Comparison of ENCODE assay signal across 2 cellular contexts in genomic region chr19:11226716-11227166, GRCh38.
TF ChIP-seq lines count a peak whose summit lies in the region.

No MANE protein-coding gene starts in this region.

TF ChIP-seq in HEK293, 187 proteins besides CTCF, POLR2A, EP300 and RAD21:
- TF ChIP-seq ZNF518A (tag by site-specific recombination; conservative IDR thresholded peaks at IDR 0.05; ENCODE audit: low read depth) (no peak), ZNF521 (tag by site-specific recombination; IDR thresholded peaks at IDR 0.05) (no peak), ZNF585B (tag by site-specific recombination; IDR thresholded peaks at IDR 0.05) (no peak), ZNF214 (tag by site-specific recombination; IDR thresholded peaks at IDR 0.05; ENCODE audit: borderline replicate concordance) (no peak), ZNF558 (tag by site-specific recombination; IDR thresholded peaks at IDR 0.05) (no peak), ZNF623 (tag by site-specific recombination; IDR thresholded peaks at IDR 0.05) (peak; percentile 98), ZNF792 (tag by site-specific recombination; IDR thresholded peaks at IDR 0.05) (peak; percentile 99), ZIC2 (tag by site-specific recombination; IDR thresholded peaks at IDR 0.05) (no peak), ZNF629 (tag by site-specific recombination; IDR thresholded peaks at IDR 0.05) (no peak), GLI2 (tag by site-specific recombination; IDR thresholded peaks at IDR 0.05; ENCODE audit: borderline replicate concordance, low read depth) (no peak)
TF ChIP-seq in HEK293: peak in this region for 2.

TF ChIP-seq in K562, 482 proteins besides CTCF, POLR2A, EP300 and RAD21 (continues in another document):
- TF ChIP-seq ZMIZ1 (IDR thresholded peaks at IDR 0.05; ENCODE audit: low read depth in 2 of 2, low read length in 2 of 2) (no peak), BRD9 (IDR thresholded peaks at IDR 0.05; ENCODE audit: low read depth, partially characterized antibody) (no peak), ZFP36 (IDR thresholded peaks at IDR 0.05; ENCODE audit: low read depth, low read length, partially characterized antibody) (peak; percentile 52), SP1 (CRISPR knock-in tag; IDR thresholded peaks at IDR 0.05) (no peak), PML (IDR thresholded peaks at IDR 0.05; ENCODE audit: low read length) (no peak), MAZ (CRISPR knock-in tag; conservative IDR thresholded peaks at IDR 0.05 in 1 of 2, IDR thresholded peaks at IDR 0.05 in 1 of 2) (no peak), PTRF (tag; IDR thresholded peaks at IDR 0.05) (no peak), HOMEZ (CRISPR knock-in tag; IDR thresholded peaks at IDR 0.05) (no peak), SMARCA5 (IDR thresholded peaks at IDR 0.05) (peak; percentile 96), HINFP (tag; conservative IDR thresholded peaks at IDR 0.05; ENCODE audit: low read depth) (no peak), SIN3A (IDR thresholded peaks at IDR 0.05; ENCODE audit: borderline replicate concordance in 2 of 2, control insufficient read depth in 1 of 2, low read depth in 2 of 2, low read length in 2 of 2) (no peak), ZKSCAN8 (CRISPR knock-in tag; IDR thresholded peaks at IDR 0.05) (peak; percentile 100), TOE1 (IDR thresholded peaks at IDR 0.05; ENCODE audit: borderline replicate concordance) (no peak), TOE1 (CRISPR knock-in tag; IDR thresholded peaks at IDR 0.05; ENCODE audit: borderline replicate concordance, low read depth) (no peak), ADNP (tag; IDR thresholded peaks at IDR 0.05) (peak; percentile 86), ZNF699 (CRISPR knock-in tag; IDR thresholded peaks at IDR 0.05; ENCODE audit: insufficient replicate concordance) (no peak), ZNF274 (IDR thresholded peaks at IDR 0.05; ENCODE audit: borderline replicate concordance, low read depth, low read length) (no peak), GMEB1 (CRISPR knock-in tag; IDR thresholded peaks at IDR 0.05) (no peak), KDM4B (IDR thresholded peaks at IDR 0.05; ENCODE audit: borderline replicate concordance in 2 of 2, low read depth in 1 of 2) (no peak), MCM7 (IDR thresholded peaks at IDR 0.05) (no peak), MCM3 (IDR thresholded peaks at IDR 0.05) (no peak), PTBP1 (IDR thresholded peaks at IDR 0.05; ENCODE audit: low read depth, low read length) (peak; percentile 80; the same call in 1 of the 2 replicates), XRCC3 (IDR thresholded peaks at IDR 0.05) (no peak), HSF4 (CRISPR knock-in tag; IDR thresholded peaks at IDR 0.05; ENCODE audit: borderline replicate concordance) (no peak), ZBTB5 (IDR thresholded peaks at IDR 0.05) (peak; percentile 48; the same call in 1 of the 2 replicates), TAF1 (IDR thresholded peaks at IDR 0.05; ENCODE audit: control insufficient read depth, extremely low read depth, insufficient read depth, low read length, severe bottlenecking) (no peak), RBM14 (IDR thresholded peaks at IDR 0.05; ENCODE audit: borderline replicate concordance, insufficient read depth, low read depth, low read length) (no peak), ZNF165 (CRISPR knock-in tag; IDR thresholded peaks at IDR 0.05; ENCODE audit: borderline replicate concordance) (no peak), PHTF2 (CRISPR knock-in tag; IDR thresholded peaks at IDR 0.05) (no peak), NFIC (IDR thresholded peaks at IDR 0.05) (0 out of 2 replicates have a peak, but pooled peaks have one; percentile 4), NKRF (IDR thresholded peaks at IDR 0.05; ENCODE audit: borderline replicate concordance) (peak; percentile 15; the same call in 1 of the 2 replicates), POLR3G (IDR thresholded peaks at IDR 0.05; ENCODE audit: extremely low read depth, insufficient read length, insufficient replicate concordance) (no peak), FOXJ3 (CRISPR knock-in tag; IDR thresholded peaks at IDR 0.05) (no peak), ELK1 (CRISPR knock-in tag; IDR thresholded peaks at IDR 0.05) (no peak), GATA2 (CRISPR knock-in tag; IDR thresholded peaks at IDR 0.05) (no peak), ZSCAN29 (IDR thresholded peaks at IDR 0.05) (no peak), HMG20A (CRISPR knock-in tag; conservative IDR thresholded peaks at IDR 0.05) (no peak), ZNF766 (CRISPR knock-in tag; conservative IDR thresholded peaks at IDR 0.05) (no peak), ZNF668 (CRISPR knock-in tag; IDR thresholded peaks at IDR 0.05) (no peak), HMBOX1 (IDR thresholded peaks at IDR 0.05) (no peak), BCOR (IDR thresholded peaks at IDR 0.05) (peak; percentile 96), ZZZ3 (IDR thresholded peaks at IDR 0.05) (no peak)
